Comparison of ENCODE assay signal across 10 cellular contexts in the genomic region with DNA sequence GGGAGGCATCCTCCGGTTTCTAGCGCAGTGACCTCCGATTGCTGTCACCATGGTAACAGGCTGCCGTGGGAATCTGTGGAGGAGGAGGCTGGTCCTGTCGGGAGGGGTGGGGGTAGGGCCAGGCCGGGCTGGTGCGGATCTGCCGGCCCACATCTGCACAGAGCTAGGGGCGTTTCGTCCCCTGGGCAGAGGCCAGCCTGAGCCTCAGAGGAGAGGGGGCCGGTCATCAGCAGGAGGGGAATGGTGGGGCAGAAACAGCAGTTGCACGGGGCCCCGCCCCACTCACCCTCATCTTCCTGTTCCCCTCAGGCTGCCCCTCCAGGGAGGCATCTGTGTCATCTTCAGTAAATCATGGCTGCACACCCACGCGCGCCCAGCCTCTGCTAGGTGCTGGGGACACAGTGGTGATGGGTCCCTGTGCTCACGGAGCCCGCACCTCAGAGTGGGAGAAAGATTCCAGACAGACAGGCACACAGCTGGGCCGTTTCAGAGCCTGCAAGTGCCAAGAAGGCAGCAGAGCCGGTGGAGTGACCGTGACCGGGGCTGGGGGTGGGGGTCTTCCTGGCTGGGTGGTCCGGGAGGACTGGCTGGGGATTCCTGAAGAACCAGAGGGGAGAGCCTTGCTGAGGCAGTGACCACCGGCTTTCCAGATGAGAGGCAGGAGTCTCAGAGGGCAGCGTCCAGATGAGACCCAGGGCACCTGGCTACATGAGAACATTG.
DNase-seq lines count a peak whose midpoint lies in the region; ATAC-seq and TF ChIP-seq lines count a peak whose summit lies in the region.
"Had no signal": no experiment of that assay in that cellular context is flagged by ENCODE, and none has a peak within 500 bp of the region (broad histone marks: within the 10 kb centered on the region; RNA-seq: fewer than 3 reads in every experiment).

No MANE protein-coding gene starts in this region.

- H3K9me2 ChIP-seq in hepatocyte (replicated peaks; ENCODE audit: insufficient read depth) = no peaks in the 10 kb centered on the region

- ATAC-seq in GM21360 (IDR thresholded peaks at IDR 0.05; ENCODE audit: unreplicated experiment) (no peak), GM18520 (IDR thresholded peaks at IDR 0.05; ENCODE audit: unreplicated experiment) (no peak)

- H3K27ac ChIP-seq in hepatocyte = no peak overlapping the region
- H3K27ac ChIP-seq: 22Rv1 had no signal

- H3K4me2 ChIP-seq in hepatocyte = no peak overlapping the region

- TF ChIP-seq CTCF in hepatocyte (IDR thresholded peaks at IDR 0.05; ENCODE audit: poor library complexity) = no peak

- H3K36me3 ChIP-seq in hepatocyte (replicated peaks; ENCODE audit: insufficient read depth, low read depth) = no peaks in the 10 kb centered on the region

- WGBS in hepatocyte (ENCODE audit: low lambda C conversion rate, missing lambda C conversion rate) = 49% methylated on average over 22 of the region's 25 CpGs

- peaks cover 4% of the 10 kb centered on the region for H3K4me1 ChIP-seq in hepatocyte (ENCODE audit: insufficient read depth)

- H3K9me3 ChIP-seq in hepatocyte (ENCODE audit: low read depth) = no peaks in the 10 kb centered on the region

- DNase-seq in DMS 273 (lab: John Stamatoyannopoulos, UW; ENCODE audit: unreplicated experiment) = peak; percentile 55
- no peak for DNase-seq in DMS 273 treated with DMSO at 0.1 percent for 48 hours (lab: John Stamatoyannopoulos, UW)
- DNase-seq in SK-N-DZ (ENCODE audit: low spot score) = peak; percentile 35
- DNase-seq in hepatocyte (ENCODE audit: low spot score) = peak; percentile 18
- DNase-seq in stimulated activated CD4-positive, alpha-beta T cell treated with anti-CD3 and anti-CD28 coated beads, Interleukin-4, amount 100 ng/mL, for 1 hour = peak; percentile 49
- no peak for DNase-seq in T1000 (lab: John Stamatoyannopoulos, UW)
- DNase-seq: activated effector memory CD4-positive, alpha-beta T cell treated with Interleukin-2 at 50 U/mL for 16 hours had no signal

- H4K20me1 ChIP-seq in hepatocyte (ENCODE audit: insufficient read depth, poor library complexity, severe bottlenecking) = no peaks in the 10 kb centered on the region

- H2AFZ ChIP-seq in hepatocyte = no peak overlapping the region

- no peak overlapping the region for H3K4me3 ChIP-seq in hepatocyte

- no peaks in the 10 kb centered on the region for H3K79me2 ChIP-seq in hepatocyte

- H3K27me3 ChIP-seq in hepatocyte = peaks cover 4% of the 10 kb centered on the region

Comparison
In these comparisons a context has a peak if more than half of its experiments do, and no peak if none do; other contexts are left out.
1. DNase-seq: peak in DMS 273 (single experiment), SK-N-DZ (single experiment), hepatocyte (single experiment) and stimulated activated CD4-positive, alpha-beta T cell treated with anti-CD3 and anti-CD28 coated beads, Interleukin-4, amount 100 ng/mL, for 1 hour (single experiment); none in DMS 273 treated with DMSO at 0.1 percent for 48 hours (single experiment) and T1000 (single experiment).